ENCODE assay signal across 1 cellular context in the genomic region with DNA sequence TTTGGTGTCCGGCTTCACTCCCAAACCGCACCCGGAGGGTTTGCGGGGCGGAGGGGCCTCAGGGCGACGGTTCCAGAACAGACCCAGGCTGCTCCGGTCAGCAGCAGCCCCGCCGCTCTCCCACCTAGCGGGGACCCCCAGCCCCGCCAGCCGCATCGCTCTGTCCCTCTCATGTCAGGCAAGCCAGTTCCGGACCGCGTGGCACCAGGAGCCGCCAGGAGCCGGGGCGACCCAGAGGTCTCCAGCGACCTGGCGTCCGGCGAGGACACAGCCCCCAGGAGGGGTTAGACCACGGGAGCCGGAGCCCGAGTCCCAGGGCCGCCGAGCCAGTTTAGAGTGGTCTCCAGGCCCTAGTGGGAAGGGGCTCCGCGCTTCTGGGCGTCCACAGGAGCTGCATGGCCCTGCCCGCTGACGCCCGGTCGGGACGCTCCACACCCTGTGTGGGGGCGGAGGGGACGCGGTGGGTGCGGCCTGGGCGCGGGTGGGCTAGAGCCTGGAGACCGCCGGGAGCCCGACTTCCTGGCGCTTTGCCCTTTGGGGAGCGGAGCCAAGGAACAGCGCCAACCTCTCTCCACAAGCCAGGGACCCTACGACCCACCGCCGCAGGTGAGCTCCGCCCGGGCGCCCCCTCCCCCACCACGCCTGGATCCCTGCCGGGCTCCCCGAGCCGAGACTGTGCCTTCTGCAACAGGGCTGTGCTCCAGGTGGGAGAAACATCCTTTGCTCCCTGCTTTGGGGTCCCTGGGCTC.
TF ChIP-seq lines count a peak whose summit lies in the region.

No MANE protein-coding gene starts in this region.

TF ChIP-seq in HepG2, 621 proteins besides CTCF, POLR2A, EP300 and RAD21 (continued from another document and continues in another):
- TF ChIP-seq GMEB1 (CRISPR knock-in tag; IDR thresholded peaks at IDR 0.05; ENCODE audit: borderline replicate concordance) = no peak
- TF ChIP-seq ZBTB37 (CRISPR knock-in tag; IDR thresholded peaks at IDR 0.05) = no peak
- TF ChIP-seq CHD2 (IDR thresholded peaks at IDR 0.05; ENCODE audit: low read depth, low read length) = no peak
- TF ChIP-seq, protein P1, sequence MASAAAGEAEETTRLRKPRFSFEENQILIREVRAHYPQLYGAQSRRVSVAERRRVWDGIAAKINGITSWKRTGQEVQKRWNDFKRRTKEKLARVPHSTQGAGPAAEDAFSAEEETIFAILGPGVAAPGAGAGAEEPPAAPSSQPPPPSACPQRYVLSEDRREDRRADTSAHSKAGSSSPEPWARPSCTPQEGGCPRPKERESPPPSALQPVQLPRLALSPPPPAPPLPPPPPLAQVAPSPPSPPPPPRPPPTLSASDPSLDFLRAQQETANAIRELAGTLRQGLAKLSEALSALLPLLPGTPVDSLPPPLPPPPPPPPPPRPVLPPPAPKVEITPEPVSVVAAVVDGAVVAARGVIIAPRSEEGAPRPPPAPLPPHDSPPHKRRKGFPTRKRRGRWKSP (CRISPR knock-in tag; IDR thresholded peaks at IDR 0.05) = no peak
- TF ChIP-seq ATF2 (CRISPR knock-in tag; IDR thresholded peaks at IDR 0.05) = no peak
- no peak for TF ChIP-seq ZNF513 (CRISPR knock-in tag; conservative IDR thresholded peaks at IDR 0.05)
- TF ChIP-seq, protein P2, sequence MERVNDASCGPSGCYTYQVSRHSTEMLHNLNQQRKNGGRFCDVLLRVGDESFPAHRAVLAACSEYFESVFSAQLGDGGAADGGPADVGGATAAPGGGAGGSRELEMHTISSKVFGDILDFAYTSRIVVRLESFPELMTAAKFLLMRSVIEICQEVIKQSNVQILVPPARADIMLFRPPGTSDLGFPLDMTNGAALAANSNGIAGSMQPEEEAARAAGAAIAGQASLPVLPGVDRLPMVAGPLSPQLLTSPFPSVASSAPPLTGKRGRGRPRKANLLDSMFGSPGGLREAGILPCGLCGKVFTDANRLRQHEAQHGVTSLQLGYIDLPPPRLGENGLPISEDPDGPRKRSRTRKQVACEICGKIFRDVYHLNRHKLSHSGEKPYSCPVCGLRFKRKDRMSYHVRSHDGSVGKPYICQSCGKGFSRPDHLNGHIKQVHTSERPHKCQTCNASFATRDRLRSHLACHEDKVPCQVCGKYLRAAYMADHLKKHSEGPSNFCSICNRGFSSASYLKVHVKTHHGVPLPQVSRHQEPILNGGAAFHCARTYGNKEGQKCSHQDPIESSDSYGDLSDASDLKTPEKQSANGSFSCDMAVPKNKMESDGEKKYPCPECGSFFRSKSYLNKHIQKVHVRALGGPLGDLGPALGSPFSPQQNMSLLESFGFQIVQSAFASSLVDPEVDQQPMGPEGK (CRISPR knock-in tag; IDR thresholded peaks at IDR 0.05) = 0 out of 2 replicates have a peak, but pooled peaks have one; percentile 17
- no peak for TF ChIP-seq TP53 (CRISPR knock-in tag; conservative IDR thresholded peaks at IDR 0.05)
- TF ChIP-seq, protein P3, sequence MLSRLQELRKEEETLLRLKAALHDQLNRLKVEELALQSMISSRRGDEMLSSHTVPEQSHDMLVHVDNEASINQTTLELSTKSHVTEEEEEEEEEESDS (CRISPR knock-in tag; IDR thresholded peaks at IDR 0.05; ENCODE audit: borderline replicate concordance) = no peak
- TF ChIP-seq ZKSCAN1 (IDR thresholded peaks at IDR 0.05; ENCODE audit: low read length) = no peak
- no peak for TF ChIP-seq NFYB (CRISPR knock-in tag; IDR thresholded peaks at IDR 0.05)
- TF ChIP-seq ZNF34 (CRISPR knock-in tag; IDR thresholded peaks at IDR 0.05; ENCODE audit: borderline replicate concordance) = no peak
- TF ChIP-seq JDP2 (CRISPR knock-in tag; IDR thresholded peaks at IDR 0.05; ENCODE audit: borderline replicate concordance) = no peak
- no peak for TF ChIP-seq KLF16 (CRISPR knock-in tag; IDR thresholded peaks at IDR 0.05)
- no peak for TF ChIP-seq CEBPG (CRISPR knock-in tag; IDR thresholded peaks at IDR 0.05)
- TF ChIP-seq, protein P4, sequence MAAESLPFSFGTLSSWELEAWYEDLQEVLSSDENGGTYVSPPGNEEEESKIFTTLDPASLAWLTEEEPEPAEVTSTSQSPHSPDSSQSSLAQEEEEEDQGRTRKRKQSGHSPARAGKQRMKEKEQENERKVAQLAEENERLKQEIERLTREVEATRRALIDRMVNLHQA (CRISPR knock-in tag; IDR thresholded peaks at IDR 0.05) = no peak
- no peak for TF ChIP-seq IRX3 (CRISPR knock-in tag; IDR thresholded peaks at IDR 0.05; ENCODE audit: borderline replicate concordance, low read depth)
- TF ChIP-seq HIVEP1 (CRISPR knock-in tag; IDR thresholded peaks at IDR 0.05) = no peak
- no peak for TF ChIP-seq ZFP36L1 (CRISPR knock-in tag; IDR thresholded peaks at IDR 0.05)
- TF ChIP-seq MAZ (IDR thresholded peaks at IDR 0.05; ENCODE audit: borderline replicate concordance, low read depth, low read length) = no peak
- peak; percentile 59; the same call in 1 of the 2 replicates for TF ChIP-seq MAZ (CRISPR knock-in tag; IDR thresholded peaks at IDR 0.05; ENCODE audit: low read depth)
- TF ChIP-seq, protein P5, sequence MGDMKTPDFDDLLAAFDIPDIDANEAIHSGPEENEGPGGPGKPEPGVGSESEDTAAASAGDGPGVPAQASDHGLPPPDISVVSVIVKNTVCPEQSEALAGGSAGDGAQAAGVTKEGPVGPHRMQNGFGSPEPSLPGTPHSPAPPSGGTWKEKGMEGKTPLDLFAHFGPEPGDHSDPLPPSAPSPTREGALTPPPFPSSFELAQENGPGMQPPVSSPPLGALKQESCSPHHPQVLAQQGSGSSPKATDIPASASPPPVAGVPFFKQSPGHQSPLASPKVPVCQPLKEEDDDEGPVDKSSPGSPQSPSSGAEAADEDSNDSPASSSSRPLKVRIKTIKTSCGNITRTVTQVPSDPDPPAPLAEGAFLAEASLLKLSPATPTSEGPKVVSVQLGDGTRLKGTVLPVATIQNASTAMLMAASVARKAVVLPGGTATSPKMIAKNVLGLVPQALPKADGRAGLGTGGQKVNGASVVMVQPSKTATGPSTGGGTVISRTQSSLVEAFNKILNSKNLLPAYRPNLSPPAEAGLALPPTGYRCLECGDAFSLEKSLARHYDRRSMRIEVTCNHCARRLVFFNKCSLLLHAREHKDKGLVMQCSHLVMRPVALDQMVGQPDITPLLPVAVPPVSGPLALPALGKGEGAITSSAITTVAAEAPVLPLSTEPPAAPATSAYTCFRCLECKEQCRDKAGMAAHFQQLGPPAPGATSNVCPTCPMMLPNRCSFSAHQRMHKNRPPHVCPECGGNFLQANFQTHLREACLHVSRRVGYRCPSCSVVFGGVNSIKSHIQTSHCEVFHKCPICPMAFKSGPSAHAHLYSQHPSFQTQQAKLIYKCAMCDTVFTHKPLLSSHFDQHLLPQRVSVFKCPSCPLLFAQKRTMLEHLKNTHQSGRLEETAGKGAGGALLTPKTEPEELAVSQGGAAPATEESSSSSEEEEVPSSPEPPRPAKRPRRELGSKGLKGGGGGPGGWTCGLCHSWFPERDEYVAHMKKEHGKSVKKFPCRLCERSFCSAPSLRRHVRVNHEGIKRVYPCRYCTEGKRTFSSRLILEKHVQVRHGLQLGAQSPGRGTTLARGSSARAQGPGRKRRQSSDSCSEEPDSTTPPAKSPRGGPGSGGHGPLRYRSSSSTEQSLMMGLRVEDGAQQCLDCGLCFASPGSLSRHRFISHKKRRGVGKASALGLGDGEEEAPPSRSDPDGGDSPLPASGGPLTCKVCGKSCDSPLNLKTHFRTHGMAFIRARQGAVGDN (CRISPR knock-in tag; IDR thresholded peaks at IDR 0.05) = peak; percentile 94
- TF ChIP-seq ZNF256 (CRISPR knock-in tag; conservative IDR thresholded peaks at IDR 0.05) = no peak
- no peak for TF ChIP-seq MXD4 (CRISPR knock-in tag; IDR thresholded peaks at IDR 0.05)
- TF ChIP-seq ZNF766 (CRISPR knock-in tag; IDR thresholded peaks at IDR 0.05; ENCODE audit: borderline replicate concordance) = no peak; the same call in 1 of the 2 replicates
- TF ChIP-seq ZNF776 (CRISPR knock-in tag; IDR thresholded peaks at IDR 0.05) = 0 out of 2 replicates have a peak, but pooled peaks have one; percentile 25
- TF ChIP-seq ZNF550 (CRISPR knock-in tag; IDR thresholded peaks at IDR 0.05; ENCODE audit: borderline replicate concordance) = no peak
- TF ChIP-seq ZBTB4 (CRISPR knock-in tag; IDR thresholded peaks at IDR 0.05; ENCODE audit: borderline replicate concordance) = no peak
- no peak for TF ChIP-seq ZNF484 (CRISPR knock-in tag; IDR thresholded peaks at IDR 0.05; ENCODE audit: borderline replicate concordance, low read depth)
- no peak for TF ChIP-seq TCF7 (IDR thresholded peaks at IDR 0.05; ENCODE audit: low read depth)
- no peak for TF ChIP-seq ZNF788 (CRISPR knock-in tag; IDR thresholded peaks at IDR 0.05; ENCODE audit: borderline replicate concordance)
- no peak for TF ChIP-seq KAT7 (CRISPR knock-in tag; IDR thresholded peaks at IDR 0.05; ENCODE audit: borderline replicate concordance)
- TF ChIP-seq IRF2 (CRISPR knock-in tag; IDR thresholded peaks at IDR 0.05) = no peak
- TF ChIP-seq DNMT3B (CRISPR knock-in tag; conservative IDR thresholded peaks at IDR 0.05) = no peak
- TF ChIP-seq YEATS4 (CRISPR knock-in tag; IDR thresholded peaks at IDR 0.05; ENCODE audit: borderline replicate concordance) = no peak; the same call in 1 of the 2 replicates
- TF ChIP-seq, protein P6, sequence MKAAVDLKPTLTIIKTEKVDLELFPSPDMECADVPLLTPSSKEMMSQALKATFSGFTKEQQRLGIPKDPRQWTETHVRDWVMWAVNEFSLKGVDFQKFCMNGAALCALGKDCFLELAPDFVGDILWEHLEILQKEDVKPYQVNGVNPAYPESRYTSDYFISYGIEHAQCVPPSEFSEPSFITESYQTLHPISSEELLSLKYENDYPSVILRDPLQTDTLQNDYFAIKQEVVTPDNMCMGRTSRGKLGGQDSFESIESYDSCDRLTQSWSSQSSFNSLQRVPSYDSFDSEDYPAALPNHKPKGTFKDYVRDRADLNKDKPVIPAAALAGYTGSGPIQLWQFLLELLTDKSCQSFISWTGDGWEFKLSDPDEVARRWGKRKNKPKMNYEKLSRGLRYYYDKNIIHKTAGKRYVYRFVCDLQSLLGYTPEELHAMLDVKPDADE (CRISPR knock-in tag; IDR thresholded peaks at IDR 0.05) = no peak
